ENCODE assay signal across 21 cellular contexts in genomic region chr1:242196914-242197313, GRCh38.
DNase-seq lines count a peak whose midpoint lies in the region; ATAC-seq and TF ChIP-seq lines count a peak whose summit lies in the region.
"Had no signal": no experiment of that assay in that cellular context is flagged by ENCODE, and none has a peak within 500 bp of the region (broad histone marks: within the 10 kb centered on the region; RNA-seq: fewer than 3 reads in every experiment).

No MANE protein-coding gene starts in this region.

- in situ Hi-C loops in mammary epithelial cell (cut with MboI; ENCODE audit: low sequenced_read_pairs in 2 of 2) = no loop called here

- H2BK120ac ChIP-seq in trophoblast cell (ENCODE audit: insufficient read depth, low read length, poor library complexity) = no peak overlapping the region

- no peak overlapping the region for H2BK5ac ChIP-seq in trophoblast cell (ENCODE audit: low read depth, low read length, poor library complexity)

- H3K79me1 ChIP-seq in trophoblast cell (ENCODE audit: low read length) = no peaks in the 10 kb centered on the region

- H3K9me3 ChIP-seq in mammary epithelial cell (replicated peaks; ENCODE audit: insufficient read depth, low read length) (no peaks in the 10 kb centered on the region), trophoblast cell (ENCODE audit: insufficient read depth, low read depth, low read length) (no peaks in the 10 kb centered on the region), Caco-2 (no peaks in the 10 kb centered on the region)
- H3K9me3 ChIP-seq: A549; BLaER1 treated with 17β-estradiol and CSF1 and Interleukin-3, amounts not matched to agents 10 nM and 100 nM had no signal

- H3K4me3 Mint-ChIP-seq in MCF 10A (ENCODE audit: unreplicated experiment) (no peak overlapping the region), Caco-2 (ENCODE audit: unreplicated experiment) (no peak overlapping the region)
- H3K4me3 Mint-ChIP-seq in naive thymus-derived CD8-positive, alpha-beta T cell = no peak overlapping the region
- H3K4me3 Mint-ChIP-seq: B cell; CD4-positive, alpha-beta T cell; CD8-positive, alpha-beta T cell had no signal

- no peak overlapping the region for H3K14ac ChIP-seq in trophoblast cell (ENCODE audit: low read length)

- no peaks in the 10 kb centered on the region for H3K79me2 ChIP-seq in mammary epithelial cell (ENCODE audit: insufficient read depth, low read length)
- H3K79me2 ChIP-seq in trophoblast cell (ENCODE audit: control insufficient read depth, insufficient read depth, low read length, poor library complexity) = no peaks in the 10 kb centered on the region

- H3K4me2 ChIP-seq in mammary epithelial cell (ENCODE audit: insufficient read depth, low read depth, low read length) (no peak overlapping the region), trophoblast cell (ENCODE audit: low read length) (no peak overlapping the region)
- H3K4me2 ChIP-seq: A549 had no signal

- H2AK5ac ChIP-seq in trophoblast cell (ENCODE audit: low read length) = no peak overlapping the region

- POLR2A ChIA-PET in MCF 10A (lab: Yijun Ruan, JAX) = no interaction called here
- POLR2A ChIA-PET in Caco-2 (lab: Charles Lee) = no interaction called here
- POLR2A ChIA-PET in naive thymus-derived CD8-positive, alpha-beta T cell (lab: Charles Lee) = no interaction called here

- peak overlapping the region; percentile 11 for H4K91ac ChIP-seq in trophoblast cell (ENCODE audit: low read depth, low read length)

- H4K12ac ChIP-seq in trophoblast cell (ENCODE audit: low read depth, low read length) = no peak overlapping the region

- no peak overlapping the region for H3K23ac ChIP-seq in trophoblast cell (ENCODE audit: low read length)

- no peak overlapping the region for H3K9ac ChIP-seq in mammary epithelial cell (ENCODE audit: insufficient read depth, low read length)
- H3K9ac ChIP-seq in trophoblast cell (ENCODE audit: low read length) = no peak overlapping the region
- H3K9ac ChIP-seq: BLaER1 treated with 17β-estradiol and CSF1 and Interleukin-3, amounts not matched to agents 10 nM and 100 nM had no signal

- no TSS peak for BruUV-seq in MCF 10A (replicated peaks; lab: Mats Ljungman, UMichigan)
- no TSS peak for BruUV-seq in mammary epithelial cell (replicated peaks; lab: Mats Ljungman, UMichigan)
- BruUV-seq in Caco-2 (replicated peaks; lab: Mats Ljungman, UMichigan) = no TSS peak

- H3K4me1 ChIP-seq in mammary epithelial cell (ENCODE audit: insufficient read depth, low read length) (peaks cover 43% of the 10 kb centered on the region), trophoblast cell (ENCODE audit: control insufficient read depth in 1 of 2, insufficient read depth in 2 of 2, low read length in 2 of 2) (peaks cover 2 to 8% of the 10 kb centered on the region in 2 experiments), Caco-2 (peaks cover 13% of the 10 kb centered on the region)

- H4K8ac ChIP-seq in trophoblast cell (ENCODE audit: low read depth, low read length) = no peak overlapping the region

- no peak for DNase-seq in MCF 10A (ENCODE audit: unreplicated experiment)
- no peak for DNase-seq in mammary epithelial cell
- no peak for DNase-seq in trophoblast cell
- DNase-seq in Caco-2 = no peak
- no peak for DNase-seq in naive thymus-derived CD8-positive, alpha-beta T cell
- DNase-seq: AML-193; CD4-positive, alpha-beta T cell; CD8-positive, alpha-beta T cell; DMS 273 treated with DMSO at 0.1 percent for 48 hours; DMS153; DMS53; DMS79; DND-41; EL; GDM1 had no signal

- WGBS in mammary epithelial cell (ENCODE audit: low coverage, missing lambda C conversion rate) = 100% methylated on average over 5 of the region's 5 CpGs
- WGBS in trophoblast cell (ENCODE audit: extremely low coverage, insufficient coverage, insufficient read length) = no CpG with 5 or more reads among the region's 5 CpGs

- H2AFZ ChIP-seq in mammary epithelial cell (ENCODE audit: low read depth, low read length) (no peak overlapping the region), trophoblast cell (ENCODE audit: insufficient read depth, low read length, poor library complexity) (no peak overlapping the region)

- intact Hi-C loops in MCF 10A (cut with micrococcal nuclease) = no loop called here
- intact Hi-C loops in mammary epithelial cell (cut with micrococcal nuclease) = no loop called here
- intact Hi-C loops in Caco-2 (cut with micrococcal nuclease; ENCODE audit: unreplicated experiment) = no loop called here

- ATAC-seq in naive thymus-derived CD8-positive, alpha-beta T cell = no peak
- ATAC-seq: CD8-positive, alpha-beta T cell; GM12878 had no signal

- TF ChIP-seq CTCF in MCF 10A (IDR thresholded peaks at IDR 0.05; ENCODE audit: unreplicated experiment) (no peak), mammary epithelial cell (conservative IDR thresholded peaks at IDR 0.05 in 1 of 2, IDR thresholded peaks at IDR 0.05 in 1 of 2; ENCODE audit: extremely low read depth in 1 of 2, insufficient read depth in 1 of 2, low read depth in 1 of 2, low read length in 2 of 2) (no peak), Caco-2 (IDR thresholded peaks at IDR 0.05; ENCODE audit: insufficient read depth in 1 of 2, low read depth in 1 of 2, low read length in 1 of 2, severe bottlenecking in 1 of 2, unreplicated experiment in 1 of 2) (no peak)

- H3K27ac ChIP-seq in mammary epithelial cell (ENCODE audit: insufficient read depth, low read depth, low read length) (no peak overlapping the region), trophoblast cell (ENCODE audit: low read depth, low read length) (no peak overlapping the region)
- H3K27ac ChIP-seq: 22Rv1; A549; BLaER1 treated with 17β-estradiol and CSF1 and Interleukin-3, amounts not matched to agents 10 nM and 100 nM; C4-2B had no signal

- H2BK12ac ChIP-seq in trophoblast cell (ENCODE audit: low read length) = no peak overlapping the region

- H3K27me3 ChIP-seq in mammary epithelial cell (ENCODE audit: insufficient read depth, low read length) (no peaks in the 10 kb centered on the region), trophoblast cell (ENCODE audit: insufficient read depth, low read length) (no peaks in the 10 kb centered on the region), Caco-2 (replicated peaks; ENCODE audit: control insufficient read depth, insufficient read depth, low read length) (no peaks in the 10 kb centered on the region)
- H3K27me3 ChIP-seq: BLaER1 treated with 17β-estradiol and CSF1 and Interleukin-3, amounts not matched to agents 10 nM and 100 nM had no signal

- H3K27ac Mint-ChIP-seq in MCF 10A (ENCODE audit: low read depth, unreplicated experiment) = peak overlapping the region; percentile 5
- no peak overlapping the region for H3K27ac Mint-ChIP-seq in Caco-2 (ENCODE audit: unreplicated experiment)
- H3K27ac Mint-ChIP-seq in naive thymus-derived CD8-positive, alpha-beta T cell = no peak overlapping the region
- H3K27ac Mint-ChIP-seq: B cell; CD4-positive, alpha-beta T cell; CD8-positive, alpha-beta T cell had no signal

- CTCF ChIA-PET in MCF 10A (lab: Yijun Ruan, JAX) (interaction anchor here (0.6 to 1.8 kb wide), 2 partner anchors 10 to 1917 kb away, joined by 4 to 10 read pairs; no protein-coding TSS in a partner anchor), mammary epithelial cell (lab: Charles Lee; ENCODE audit: low non-redundant PET) (no interaction called here), Caco-2 (lab: Charles Lee) (no interaction called here)

- H3K4me3 ChIP-seq in mammary epithelial cell (replicated peaks in 1 of 3; ENCODE audit: insufficient read depth in 1 of 3, low read depth in 2 of 3, low read length in 3 of 3) = no peak overlapping the region
- H3K4me3 ChIP-seq in trophoblast cell (ENCODE audit: low read depth, low read length) = no peak overlapping the region
- no peak overlapping the region for H3K4me3 ChIP-seq in Caco-2 (ENCODE audit: low read depth, low read length)
- H3K4me3 ChIP-seq: A549; BLaER1 treated with 17β-estradiol and CSF1 and Interleukin-3, amounts not matched to agents 10 nM and 100 nM; GM12878 had no signal

- H3K4ac ChIP-seq in trophoblast cell (ENCODE audit: low read depth, low read length) = no peak overlapping the region

- H3K18ac ChIP-seq in trophoblast cell (ENCODE audit: low read length) = no peak overlapping the region

- H3K36me3 Mint-ChIP-seq in MCF 10A (ENCODE audit: insufficient read depth, unreplicated experiment) (no peaks in the 10 kb centered on the region), Caco-2 (ENCODE audit: insufficient read depth, unreplicated experiment) (no peaks in the 10 kb centered on the region)
- H3K36me3 Mint-ChIP-seq in naive thymus-derived CD8-positive, alpha-beta T cell = no peaks in the 10 kb centered on the region
- H3K36me3 Mint-ChIP-seq: CD8-positive, alpha-beta T cell had no signal

- dilution Hi-C loops in mammary epithelial cell (cut with HindIII; ENCODE audit: low sequenced_read_pairs) = no loop called here

- H3K36me3 ChIP-seq in mammary epithelial cell (ENCODE audit: insufficient read depth, low read length) = no peaks in the 10 kb centered on the region
- peaks cover 0 to 3% of the 10 kb centered on the region in 2 experiments for H3K36me3 ChIP-seq in trophoblast cell (ENCODE audit: control insufficient read depth in 1 of 2, insufficient read depth in 2 of 2, low read length in 2 of 2)
- H3K36me3 ChIP-seq in Caco-2 (ENCODE audit: control insufficient read depth, insufficient read depth, low read length) = no peaks in the 10 kb centered on the region
- H3K36me3 ChIP-seq: BLaER1 treated with 17β-estradiol and CSF1 and Interleukin-3, amounts not matched to agents 10 nM and 100 nM had no signal

- H3K4me1 Mint-ChIP-seq in MCF 10A (ENCODE audit: insufficient read depth, unreplicated experiment) (peaks cover 18% of the 10 kb centered on the region), Caco-2 (ENCODE audit: low read depth, unreplicated experiment) (peaks cover 7% of the 10 kb centered on the region)
- H3K4me1 Mint-ChIP-seq in naive thymus-derived CD8-positive, alpha-beta T cell = no peaks in the 10 kb centered on the region
- H3K4me1 Mint-ChIP-seq: B cell had no signal

- H3K9me3 Mint-ChIP-seq in MCF 10A (ENCODE audit: unreplicated experiment) (no peaks in the 10 kb centered on the region), Caco-2 (ENCODE audit: unreplicated experiment) (peaks cover 5% of the 10 kb centered on the region)
- no peaks in the 10 kb centered on the region for H3K9me3 Mint-ChIP-seq in naive thymus-derived CD8-positive, alpha-beta T cell
- H3K9me3 Mint-ChIP-seq: CD4-positive, alpha-beta T cell; CD8-positive, alpha-beta T cell had no signal

- H4K20me1 ChIP-seq in mammary epithelial cell (ENCODE audit: insufficient read depth, low read length) = no peaks in the 10 kb centered on the region
- H4K20me1 ChIP-seq: BLaER1 treated with 17β-estradiol and CSF1 and Interleukin-3, amounts not matched to agents 10 nM and 100 nM had no signal

- no peaks in the 10 kb centered on the region for H3K27me3 Mint-ChIP-seq in MCF 10A (ENCODE audit: insufficient read depth, unreplicated experiment)
- no peaks in the 10 kb centered on the region for H3K27me3 Mint-ChIP-seq in Caco-2 (ENCODE audit: insufficient read depth, unreplicated experiment)
- H3K27me3 Mint-ChIP-seq in naive thymus-derived CD8-positive, alpha-beta T cell = no peaks in the 10 kb centered on the region
- H3K27me3 Mint-ChIP-seq: B cell; CD4-positive, alpha-beta T cell had no signal
